18 cellular contexts compared by ENCODE assay signal in the genomic region with DNA sequence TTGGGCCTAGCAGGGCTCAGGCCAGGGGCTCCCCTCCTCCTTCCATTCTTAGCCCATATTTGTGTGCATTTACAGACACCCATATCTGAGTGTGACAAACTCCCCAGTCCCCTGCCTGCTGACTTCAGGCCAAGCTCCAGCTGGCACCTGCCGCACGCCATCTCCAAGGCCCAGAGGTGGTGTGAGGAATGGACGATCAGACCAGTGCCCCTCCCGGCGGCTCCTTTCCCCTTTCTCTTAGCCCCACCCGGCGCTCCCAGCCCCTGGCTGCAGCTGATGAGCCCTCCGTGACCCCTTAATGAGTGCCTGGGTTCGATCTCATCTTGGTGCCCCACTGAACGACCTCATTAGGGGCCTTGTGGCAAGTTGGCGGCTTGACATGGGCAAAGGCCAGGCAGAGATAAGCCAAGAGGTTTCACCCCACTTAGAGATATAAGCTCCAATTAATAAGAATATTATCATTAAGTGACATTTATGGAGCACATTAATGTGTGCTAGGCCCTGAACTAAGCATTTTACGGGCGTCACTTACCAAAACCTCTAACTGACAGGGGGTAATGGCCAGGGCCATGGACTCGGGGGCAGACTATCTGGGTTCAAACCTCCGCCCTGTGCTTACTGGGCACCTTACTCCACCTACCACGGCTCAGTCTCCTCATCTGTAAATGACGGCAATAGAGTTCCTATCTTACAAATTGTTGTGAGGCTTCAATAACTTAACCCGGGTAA.
"Had no signal": no experiment of that assay in that cellular context is flagged by ENCODE, and none has a peak within 500 bp of the region (broad histone marks: within the 10 kb centered on the region; RNA-seq: fewer than 3 reads in every experiment).

No MANE protein-coding gene starts in this region.

- H3K4me1 Mint-ChIP-seq: endodermal cell had no signal

- DNase-seq: activated CD8-positive, alpha-beta memory T cell treated with anti-CD3 and anti-CD28 coated beads, Interleukin-2, amount 50 U/mL, for 4 hours; activated CD8-positive, alpha-beta T cell treated with anti-CD3 and anti-CD28 coated beads for 36 hours; activated naive CD4-positive, alpha-beta T cell treated with Interleukin-2 at 50 U/mL for 16 hours; cerebellar nuclear complex; dermis blood vessel endothelial cell; endodermal cell; erythroblast; glutamatergic neuron; retina; substantia nigra; T-helper 9 cell; transverse colon had no signal

- H3K36me3 Mint-ChIP-seq: memory B cell had no signal

- H3K27me3 Mint-ChIP-seq: activated CD8-positive, alpha-beta T cell treated with anti-CD3 and anti-CD28 coated beads for 36 hours; memory B cell; stimulated activated memory B cell treated with anti-CD40 and anti-IgM and Interleukin-4, amounts not matched to agents 10 μg/mL and 1 μg/mL and 100 μg/mL, for 72 hours had no signal

- H3K27ac ChIP-seq: neural progenitor cell, parathyroid adenoma, SJSA1, VCaP had no signal

- H3K9me3 Mint-ChIP-seq: activated CD8-positive, alpha-beta T cell treated with anti-CD3 and anti-CD28 coated beads for 36 hours; memory B cell; stimulated activated memory B cell treated with anti-CD40 and anti-IgM and Interleukin-4, amounts not matched to agents 10 μg/mL and 1 μg/mL and 100 μg/mL, for 72 hours had no signal

- H3K27ac Mint-ChIP-seq: activated CD8-positive, alpha-beta T cell treated with anti-CD3 and anti-CD28 coated beads for 36 hours; endodermal cell; memory B cell had no signal

- H3K4me3 Mint-ChIP-seq: activated CD8-positive, alpha-beta T cell treated with anti-CD3 and anti-CD28 coated beads for 36 hours; endodermal cell; neural progenitor cell; stimulated activated memory B cell treated with anti-CD40 and anti-IgM and Interleukin-4, amounts not matched to agents 10 μg/mL and 1 μg/mL and 100 μg/mL, for 72 hours had no signal

- ATAC-seq: activated CD8-positive, alpha-beta T cell treated with anti-CD3 and anti-CD28 coated beads for 36 hours; stimulated activated memory B cell treated with anti-CD40 and anti-IgM and Interleukin-4, amounts not matched to agents 10 μg/mL and 1 μg/mL and 100 μg/mL, for 72 hours had no signal
